In the genomic region with DNA sequence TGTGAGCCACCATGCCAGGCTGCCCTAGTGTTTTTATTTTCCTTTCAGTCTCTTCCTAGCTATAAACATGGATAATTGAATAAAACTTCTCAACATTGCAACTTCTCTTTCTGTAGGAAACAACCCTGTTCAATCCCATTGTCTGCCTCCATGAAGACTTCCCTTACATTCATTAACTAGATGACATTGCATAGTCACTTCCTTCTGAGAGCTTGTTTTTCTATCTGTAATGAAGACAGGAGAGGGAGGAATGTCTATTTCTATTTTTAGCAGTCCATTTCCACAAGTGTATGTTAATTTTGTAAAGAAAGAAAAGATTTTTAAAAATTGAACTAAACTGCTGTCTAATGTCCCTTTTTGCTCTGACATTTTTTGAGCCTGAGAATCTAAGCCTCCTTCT, we compare ENCODE assay signal across 18 cellular contexts. TPM values are rescaled to one million over a fixed set of nuclear protein-coding genes. Genes with fewer than 3 reads are reported as not detected.
DNase-seq lines count a peak whose midpoint lies in the region; ATAC-seq and TF ChIP-seq lines count a peak whose summit lies in the region.
"Had no signal": no experiment of that assay in that cellular context is flagged by ENCODE, and none has a peak within 500 bp of the region (broad histone marks: within the 10 kb centered on the region; RNA-seq: fewer than 3 reads in every experiment).

No MANE protein-coding gene starts in this region.

- H3K36me3 Mint-ChIP-seq in activated CD8-positive, alpha-beta T cell treated with anti-CD3 and anti-CD28 coated beads, Interleukin-2, amount 10 ng/mL, durations not matched to agents 7 days and 5 days (ENCODE audit: low read depth), result no peaks in the 10 kb centered on the region
- H3K36me3 Mint-ChIP-seq in activated CD8-positive, alpha-beta T cell treated with anti-CD3 and anti-CD28 coated beads for 36 hours (ENCODE audit: low read depth), result no peaks in the 10 kb centered on the region
- H3K36me3 Mint-ChIP-seq in chondrocyte (ENCODE audit: low read depth) (no peaks in the 10 kb centered on the region), type B pancreatic cell (no peaks in the 10 kb centered on the region)

- H4K91ac ChIP-seq in trophoblast cell (ENCODE audit: low read depth, low read length), result no peak overlapping the region

- H2BK120ac ChIP-seq in trophoblast cell (ENCODE audit: insufficient read depth, low read length, poor library complexity), result no peak overlapping the region

- H4K12ac ChIP-seq in trophoblast cell (ENCODE audit: low read depth, low read length), result no peak overlapping the region

- H3K4me2 ChIP-seq in smooth muscle cell (no peak overlapping the region), trophoblast cell (ENCODE audit: low read length) (no peak overlapping the region)

- no peaks in the 10 kb centered on the region for H3K27me3 ChIP-seq in smooth muscle cell (ENCODE audit: low read depth)
- H3K27me3 ChIP-seq in trophoblast cell (ENCODE audit: insufficient read depth, low read length), result no peaks in the 10 kb centered on the region

- H3K36me3 ChIP-seq in smooth muscle cell (ENCODE audit: low read depth) (no peaks in the 10 kb centered on the region), trophoblast cell (ENCODE audit: control insufficient read depth in 1 of 2, insufficient read depth in 2 of 2, low read length in 2 of 2) (no peaks in the 10 kb centered on the region)

- no peaks in the 10 kb centered on the region for H3K4me1 Mint-ChIP-seq in activated CD8-positive, alpha-beta T cell treated with anti-CD3 and anti-CD28 coated beads, Interleukin-2, amount 10 ng/mL, durations not matched to agents 7 days and 5 days (ENCODE audit: low read depth)
- H3K4me1 Mint-ChIP-seq in activated CD8-positive, alpha-beta T cell treated with anti-CD3 and anti-CD28 coated beads for 36 hours (ENCODE audit: low read depth), result no peaks in the 10 kb centered on the region
- H3K4me1 Mint-ChIP-seq in chondrocyte (ENCODE audit: low read depth) (peaks cover 18% of the 10 kb centered on the region), type B pancreatic cell (ENCODE audit: unreplicated experiment) (no peaks in the 10 kb centered on the region)

- peak overlapping the region; percentile 25 for H2AFZ ChIP-seq in smooth muscle cell (ENCODE audit: low read depth)
- H2AFZ ChIP-seq in trophoblast cell (ENCODE audit: insufficient read depth, low read length, poor library complexity), result no peak overlapping the region

- H4K20me1 ChIP-seq in smooth muscle cell (ENCODE audit: low read depth), result no peaks in the 10 kb centered on the region

- no peak overlapping the region for H3K4me3 Mint-ChIP-seq in activated CD8-positive, alpha-beta T cell treated with anti-CD3 and anti-CD28 coated beads, Interleukin-2, amount 10 ng/mL, durations not matched to agents 7 days and 5 days
- H3K4me3 Mint-ChIP-seq in activated CD8-positive, alpha-beta T cell treated with anti-CD3 and anti-CD28 coated beads for 36 hours, result no peak overlapping the region
- H3K4me3 Mint-ChIP-seq in chondrocyte (ENCODE audit: unreplicated experiment) (no peak overlapping the region), type B pancreatic cell (no peak overlapping the region)

- H3K23ac ChIP-seq in trophoblast cell (ENCODE audit: low read length), result no peak overlapping the region

- H3K14ac ChIP-seq in trophoblast cell (ENCODE audit: low read length), result no peak overlapping the region

- H3K18ac ChIP-seq in trophoblast cell (ENCODE audit: low read length), result no peak overlapping the region

- no peak overlapping the region for H3K4ac ChIP-seq in trophoblast cell (ENCODE audit: low read depth, low read length)

- TF ChIP-seq CTCF in activated CD8-positive, alpha-beta T cell treated with anti-CD3 and anti-CD28 coated beads for 36 hours (IDR thresholded peaks at IDR 0.05), result no peak
- TF ChIP-seq CTCF in chondrocyte (IDR thresholded peaks at IDR 0.05), result no peak
- TF ChIP-seq CTCF in smooth muscle cell (IDR thresholded peaks at IDR 0.05; ENCODE audit: borderline replicate concordance, insufficient read depth, poor library complexity, severe bottlenecking), result no peak
- TF ChIP-seq CTCF in type B pancreatic cell (conservative IDR thresholded peaks at IDR 0.05), result no peak

- no peaks in the 10 kb centered on the region for H3K79me1 ChIP-seq in trophoblast cell (ENCODE audit: low read length)

- no peak overlapping the region for H2BK12ac ChIP-seq in trophoblast cell (ENCODE audit: low read length)

- H3K27ac ChIP-seq in smooth muscle cell (ENCODE audit: low read depth) (no peak overlapping the region), trophoblast cell (ENCODE audit: low read depth, low read length) (no peak overlapping the region)
- H3K27ac ChIP-seq: C4-2B had no signal

- CTCF ChIA-PET in activated CD8-positive, alpha-beta T cell treated with anti-CD3 and anti-CD28 coated beads, Interleukin-2, amount 10 ng/mL, durations not matched to agents 7 days and 5 days (lab: Charles Lee), result no interaction called here
- CTCF ChIA-PET in activated CD8-positive, alpha-beta T cell treated with anti-CD3 and anti-CD28 coated beads for 36 hours (lab: Charles Lee), result interaction anchor here (1.0 to 3.5 kb wide), 3 partner anchors 39 to 114 kb away, joined by 3 to 10 read pairs (median 7); no protein-coding TSS in a partner anchor

- H2AK5ac ChIP-seq in trophoblast cell (ENCODE audit: low read length), result no peak overlapping the region

- H3K27ac Mint-ChIP-seq in activated CD8-positive, alpha-beta T cell treated with anti-CD3 and anti-CD28 coated beads, Interleukin-2, amount 10 ng/mL, durations not matched to agents 7 days and 5 days, result peak overlapping the region; percentile 39
- H3K27ac Mint-ChIP-seq in activated CD8-positive, alpha-beta T cell treated with anti-CD3 and anti-CD28 coated beads for 36 hours, result no peak overlapping the region
- H3K27ac Mint-ChIP-seq in chondrocyte (ENCODE audit: unreplicated experiment), result peak overlapping the region; percentile 6
- no peak overlapping the region for H3K27ac Mint-ChIP-seq in type B pancreatic cell

- H3K4me1 ChIP-seq in smooth muscle cell (ENCODE audit: low read depth) (no peaks in the 10 kb centered on the region), trophoblast cell (ENCODE audit: control insufficient read depth in 1 of 2, insufficient read depth in 2 of 2, low read length in 2 of 2) (no peaks in the 10 kb centered on the region)

- no peak for ATAC-seq in activated CD8-positive, alpha-beta T cell treated with anti-CD3 and anti-CD28 coated beads, Interleukin-2, amount 10 ng/mL, durations not matched to agents 7 days and 5 days
- no peak for ATAC-seq in activated CD8-positive, alpha-beta T cell treated with anti-CD3 and anti-CD28 coated beads for 36 hours
- ATAC-seq: Right ventricle myocardium inferior had no signal

- no peaks in the 10 kb centered on the region for H3K9me3 ChIP-seq in smooth muscle cell (replicated peaks; ENCODE audit: low read depth)
- H3K9me3 ChIP-seq in trophoblast cell (ENCODE audit: insufficient read depth, low read depth, low read length), result no peaks in the 10 kb centered on the region

- H4K8ac ChIP-seq in trophoblast cell (ENCODE audit: low read depth, low read length), result no peak overlapping the region

- no peaks in the 10 kb centered on the region for H3K79me2 ChIP-seq in smooth muscle cell (ENCODE audit: low read depth)
- H3K79me2 ChIP-seq in trophoblast cell (ENCODE audit: control insufficient read depth, insufficient read depth, low read length, poor library complexity), result no peaks in the 10 kb centered on the region

- DNase-seq in activated CD8-positive, alpha-beta T cell treated with anti-CD3 and anti-CD28 coated beads, Interleukin-2, amount 10 ng/mL, durations not matched to agents 7 days and 5 days, result no peak
- no peak for DNase-seq in activated CD8-positive, alpha-beta T cell treated with anti-CD3 and anti-CD28 coated beads for 36 hours
- DNase-seq in chondrocyte (ENCODE audit: low spot score) (no peak), kidney glomerular epithelial cell (lab: John Stamatoyannopoulos, UW) (peak; percentile 67), smooth muscle cell (lab: John Stamatoyannopoulos, UW; ENCODE audit: unreplicated experiment) (no peak), type B pancreatic cell (ENCODE audit: extremely low spot score, unreplicated experiment) (no peak), NCI-H2196 (lab: John Stamatoyannopoulos, UW; ENCODE audit: unreplicated experiment) (no peak), trophoblast cell (no peak)
- DNase-seq: AML-193, DMS79, MM.1S, NCI-H1092 treated with DMSO at 0.1 percent for 48 hours, NCI-H146, NCI-H2029, NCI-H446, NCI-H526 had no signal

- intact Hi-C loops in activated CD8-positive, alpha-beta T cell treated with anti-CD3 and anti-CD28 coated beads for 36 hours (cut with micrococcal nuclease), result no loop called here

- no peaks in the 10 kb centered on the region for H3K9me3 Mint-ChIP-seq in activated CD8-positive, alpha-beta T cell treated with anti-CD3 and anti-CD28 coated beads, Interleukin-2, amount 10 ng/mL, durations not matched to agents 7 days and 5 days (ENCODE audit: insufficient read depth)
- H3K9me3 Mint-ChIP-seq in activated CD8-positive, alpha-beta T cell treated with anti-CD3 and anti-CD28 coated beads for 36 hours, result no peaks in the 10 kb centered on the region
- H3K9me3 Mint-ChIP-seq in chondrocyte (ENCODE audit: low read depth), result no peaks in the 10 kb centered on the region
- H3K9me3 Mint-ChIP-seq in type B pancreatic cell, result no peaks in the 10 kb centered on the region

- H3K4me3 ChIP-seq in smooth muscle cell (no peak overlapping the region), trophoblast cell (ENCODE audit: low read depth, low read length) (no peak overlapping the region)

- H3K27me3 Mint-ChIP-seq in activated CD8-positive, alpha-beta T cell treated with anti-CD3 and anti-CD28 coated beads, Interleukin-2, amount 10 ng/mL, durations not matched to agents 7 days and 5 days (ENCODE audit: low read depth), result peaks cover 15% of the 10 kb centered on the region
- no peaks in the 10 kb centered on the region for H3K27me3 Mint-ChIP-seq in activated CD8-positive, alpha-beta T cell treated with anti-CD3 and anti-CD28 coated beads for 36 hours
- H3K27me3 Mint-ChIP-seq in chondrocyte (ENCODE audit: low read depth) (peaks cover 2% of the 10 kb centered on the region), type B pancreatic cell (no peaks in the 10 kb centered on the region)

- no peaks in the 10 kb centered on the region for H3F3A ChIP-seq in smooth muscle cell (ENCODE audit: low read depth)

- POLR2A ChIA-PET in activated CD8-positive, alpha-beta T cell treated with anti-CD3 and anti-CD28 coated beads, Interleukin-2, amount 10 ng/mL, durations not matched to agents 7 days and 5 days (lab: Charles Lee), result no interaction called here
- POLR2A ChIA-PET in activated CD8-positive, alpha-beta T cell treated with anti-CD3 and anti-CD28 coated beads for 36 hours (lab: Charles Lee), result interaction anchor here (1.0 kb wide), 1 partner anchor 13 kb away, joined by 3 read pairs; no protein-coding TSS in a partner anchor

- H3K9ac ChIP-seq in smooth muscle cell (ENCODE audit: low read depth) (no peak overlapping the region), trophoblast cell (ENCODE audit: low read length) (no peak overlapping the region)

- no peak overlapping the region for H2BK5ac ChIP-seq in trophoblast cell (ENCODE audit: low read depth, low read length, poor library complexity)

RNA-seq across cellular contexts. Expression of a gene that starts 55.6 kb away (rescaled TPM):
- total RNA-seq in activated CD8-positive, alpha-beta T cell treated with anti-CD3 and anti-CD28 coated beads, Interleukin-2, amount 10 ng/mL, durations not matched to agents 7 days and 5 days, result 10 to 100 TPM; 73.4 to 74.9 TPM
- 10 to 100 TPM; 44.3 to 49.5 TPM for total RNA-seq in activated CD8-positive, alpha-beta T cell treated with anti-CD3 and anti-CD28 coated beads for 36 hours
- total RNA-seq in chondrocyte (9.5 to 12.6 TPM (median 10.4 TPM) in 3 replicates), smooth muscle cell (19.5 and 25.3 TPM in 2 replicates), type B pancreatic cell (ENCODE audit: low replicate concordance) (19.8 and 35.8 TPM in 2 replicates)
- 15.3 and 20.1 TPM in 2 replicates for polyA plus RNA-seq in smooth muscle cell
- 46.1 and 47.0 TPM in 2 replicates for polyA plus RNA-seq in trophoblast cell (2013)

Comparison
In these comparisons a context has a peak if more than half of its experiments do, and no peak if none do; other contexts are left out.
1. H3K27ac Mint-ChIP-seq: peak in activated CD8-positive, alpha-beta T cell treated with anti-CD3 and anti-CD28 coated beads, Interleukin-2, amount 10 ng/mL, durations not matched to agents 7 days and 5 days (single experiment) and chondrocyte (single experiment); none in activated CD8-positive, alpha-beta T cell treated with anti-CD3 and anti-CD28 coated beads for 36 hours (single experiment) and type B pancreatic cell (single experiment).